ENCODE assay signal across 8 cellular contexts in genomic region chr10:102408728-102409603, GRCh38. TPM values are rescaled to one million over a fixed set of nuclear protein-coding genes. Genes with fewer than 3 reads are reported as not detected.
DNase-seq lines count a peak whose midpoint lies in the region; ATAC-seq and TF ChIP-seq lines count a peak whose summit lies in the region.

No MANE protein-coding gene starts in this region.

- intact Hi-C loops in esophagus squamous epithelium (cut with DNase I): no loop called here

- peak; percentile 74 to 77 for ATAC-seq in activated T-cell treated with anti-CD3 and anti-CD28 coated beads, Interleukin-2, amount 50 U/mL, for 4 hours
- ATAC-seq in GM19455 (IDR thresholded peaks at IDR 0.05; ENCODE audit: unreplicated experiment): no peak

- POLR2A ChIA-PET in AG04449 (lab: Yijun Ruan, JAX): no interaction called here

- H3K9me3 ChIP-seq in MM.1S (replicated peaks; ENCODE audit: insufficient read depth, low read length) (no peaks in the 10 kb centered on the region), esophagus squamous epithelium (no peaks in the 10 kb centered on the region), neural progenitor cell (ENCODE audit: low read depth) (no peaks in the 10 kb centered on the region)

- H3K4me2 ChIP-seq in MM.1S (ENCODE audit: low read depth, low read length) (peak overlapping the region; percentile 59), neural progenitor cell (peak overlapping the region; percentile 76)

- H3K36me3 Mint-ChIP-seq in activated T-cell treated with anti-CD3 and anti-CD28 coated beads, Interleukin-2, amount 50 U/mL, for 4 hours (ENCODE audit: insufficient read depth): no peaks in the 10 kb centered on the region
- H3K36me3 Mint-ChIP-seq in neural progenitor cell: peaks cover 2% of the 10 kb centered on the region

- H3K27me3 ChIP-seq in MM.1S (replicated peaks; ENCODE audit: insufficient read depth, low read length) (peaks cover 68% of the 10 kb centered on the region), esophagus squamous epithelium (peaks cover 7 to 79% (median 32%) of the 10 kb centered on the region in 4 donors), neural progenitor cell (peaks cover 85% of the 10 kb centered on the region)

- H3K4me3 Mint-ChIP-seq in activated T-cell treated with anti-CD3 and anti-CD28 coated beads, Interleukin-2, amount 50 U/mL, for 4 hours: peak overlapping the region; percentile 70
- peak overlapping the region; percentile 81 for H3K4me3 Mint-ChIP-seq in neural progenitor cell

- TF ChIP-seq CTCF in AG04449 (IDR thresholded peaks at IDR 0.05; ENCODE audit: insufficient read depth, low read length, missing control alignments) (no peak), MM.1S (IDR thresholded peaks at IDR 0.05; ENCODE audit: low read length) (no peak), esophagus squamous epithelium (IDR thresholded peaks at IDR 0.05) (no peak), neural progenitor cell (IDR thresholded peaks at IDR 0.05) (no peak)

- H4K20me1 ChIP-seq in MM.1S (ENCODE audit: insufficient read depth, low read length) (no peaks in the 10 kb centered on the region), neural progenitor cell (ENCODE audit: low read depth) (peaks cover 25% of the 10 kb centered on the region)

- no peaks in the 10 kb centered on the region for H3K9me3 Mint-ChIP-seq in activated T-cell treated with anti-CD3 and anti-CD28 coated beads, Interleukin-2, amount 50 U/mL, for 4 hours
- H3K9me3 Mint-ChIP-seq in neural progenitor cell: no peaks in the 10 kb centered on the region

- H3F3A ChIP-seq in MM.1S (ENCODE audit: insufficient read depth, low read length): 0 out of 2 replicates have a peak, but pooled peaks cover 5% of the 10 kb centered on the region
- peaks cover 31% of the 10 kb centered on the region for H3F3A ChIP-seq in neural progenitor cell (ENCODE audit: low read depth)

- TF ChIP-seq POLR2A in esophagus squamous epithelium (IDR thresholded peaks at IDR 0.05): no peak

- H2AFZ ChIP-seq in MM.1S (ENCODE audit: low read length) (no peak overlapping the region), neural progenitor cell (replicated peaks) (no peak overlapping the region)

- H3K4me1 ChIP-seq in MM.1S (ENCODE audit: low read length): no peaks in the 10 kb centered on the region
- peaks cover 11 to 29% (median 13%) of the 10 kb centered on the region in 3 donors for H3K4me1 ChIP-seq in esophagus squamous epithelium
- H3K4me1 ChIP-seq in neural progenitor cell: peaks cover 27% of the 10 kb centered on the region

- H3K9ac ChIP-seq in MM.1S (ENCODE audit: low read length) (no peak overlapping the region), neural progenitor cell (no peak overlapping the region)

- no peaks in the 10 kb centered on the region for H3K79me2 ChIP-seq in MM.1S (ENCODE audit: low read length)
- H3K79me2 ChIP-seq in neural progenitor cell (ENCODE audit: low read depth): no peaks in the 10 kb centered on the region

- H3K4me3 ChIP-seq in AG04449 (ENCODE audit: low read depth, low read length): peak overlapping the region; percentile 52
- no peak overlapping the region for H3K4me3 ChIP-seq in MM.1S (ENCODE audit: low read length)
- H3K4me3 ChIP-seq in esophagus squamous epithelium: peak overlapping the region; percentile 29 to 69 (median 45)
- H3K4me3 ChIP-seq in neural progenitor cell: peak overlapping the region; percentile 41

- H3K27ac ChIP-seq in MM.1S (ENCODE audit: low read length): no peak overlapping the region
- no peak overlapping the region for H3K27ac ChIP-seq in esophagus squamous epithelium
- H3K27ac ChIP-seq in neural progenitor cell: no peak overlapping the region

- no peaks in the 10 kb centered on the region for H3K9me2 ChIP-seq in MM.1S (replicated peaks; ENCODE audit: insufficient read depth, low read length)

- DNase-seq in AG04449 (ENCODE audit: low read depth, low spot score): no peak
- no peak for DNase-seq in MM.1S
- DNase-seq in activated T-cell treated with anti-CD3 and anti-CD28 coated beads, Interleukin-2, amount 50 U/mL, for 4 hours: peak; percentile 79
- no peak for DNase-seq in esophagus squamous epithelium (lab: John Stamatoyannopoulos, UW)
- peak; percentile 79 for DNase-seq in neural progenitor cell (ENCODE audit: low spot score)
- DNase-seq in superior temporal gyrus (ENCODE audit: extremely low spot score): peak; percentile 32
- no peak for DNase-seq in cerebellar cortex (ENCODE audit: low spot score)

- no peaks in the 10 kb centered on the region for H3K36me3 ChIP-seq in MM.1S (replicated peaks; ENCODE audit: insufficient read depth, low read length)
- H3K36me3 ChIP-seq in esophagus squamous epithelium: no peaks in the 10 kb centered on the region
- H3K36me3 ChIP-seq in neural progenitor cell: no peaks in the 10 kb centered on the region

- H3K27ac Mint-ChIP-seq in neural progenitor cell: peak overlapping the region; percentile 20

- H3K27me3 Mint-ChIP-seq in activated T-cell treated with anti-CD3 and anti-CD28 coated beads, Interleukin-2, amount 50 U/mL, for 4 hours (ENCODE audit: low read depth): peaks cover 27% of the 10 kb centered on the region
- peaks cover 32% of the 10 kb centered on the region for H3K27me3 Mint-ChIP-seq in neural progenitor cell (ENCODE audit: insufficient read depth, low read depth)

- WGBS in esophagus squamous epithelium, 2 donors: 0 to 4% methylated on average over 3 to 8 of the region's 103 CpGs

- CTCF ChIA-PET in AG04449 (lab: Yijun Ruan, JAX): interaction anchor here (2.8 to 10.3 kb wide), 3 partner anchors 11 to 178 kb away, joined by 8 to 161 read pairs (median 33); partner anchors contain the start of genes FBXL15 and NFKB2

- peaks cover 29% of the 10 kb centered on the region for H3K4me1 Mint-ChIP-seq in activated T-cell treated with anti-CD3 and anti-CD28 coated beads, Interleukin-2, amount 50 U/mL, for 4 hours (ENCODE audit: low read depth)
- H3K4me1 Mint-ChIP-seq in neural progenitor cell: peaks cover 51% of the 10 kb centered on the region

RNA-seq across cellular contexts. Expression of gene PSD, which starts 9.6 kb away (rescaled TPM):
- 1 to 10 TPM; 2.3 to 4.6 (median 3.7) TPM for total RNA-seq in activated T-cell treated with anti-CD3 and anti-CD28 coated beads, Interleukin-2, amount 50 U/mL, for 4 hours
- total RNA-seq in esophagus squamous epithelium: 1 to 10 TPM in 2 of 4 donors, under 1 TPM in 2; 0.22 to 3.4 (median 0.93) TPM
- total RNA-seq in neural progenitor cell (ENCODE audit: low replicate concordance): 0.09 and 2.8 TPM in 2 replicates

RNA-seq across cellular contexts. Expression of gene FBXL15, which starts 11.7 kb away (rescaled TPM):
- 10 to 100 TPM; 16.5 to 17.7 (median 16.6) TPM for total RNA-seq in activated T-cell treated with anti-CD3 and anti-CD28 coated beads, Interleukin-2, amount 50 U/mL, for 4 hours
- total RNA-seq in esophagus squamous epithelium: 10 to 100 TPM; 10.6 to 20.2 (median 18.8) TPM
- 4.4 and 12.2 TPM in 2 replicates for total RNA-seq in neural progenitor cell (ENCODE audit: low replicate concordance)

RNA-seq across cellular contexts. Expression of gene NFKB2, which starts 13.5 kb away (rescaled TPM):
- total RNA-seq in activated T-cell treated with anti-CD3 and anti-CD28 coated beads, Interleukin-2, amount 50 U/mL, for 4 hours: 100 to 1,000 TPM; 300 to 365 (median 302) TPM
- total RNA-seq in esophagus squamous epithelium: 10 to 100 TPM; 10.7 to 20.2 (median 15.6) TPM
- 4.0 and 14.9 TPM in 2 replicates for total RNA-seq in neural progenitor cell (ENCODE audit: low replicate concordance)

RNA-seq across cellular contexts. Expression of gene CUEDC2, which starts 23.4 kb away (rescaled TPM):
- total RNA-seq in activated T-cell treated with anti-CD3 and anti-CD28 coated beads, Interleukin-2, amount 50 U/mL, for 4 hours: 10 to 100 TPM; 44.3 to 50.6 (median 45.3) TPM
- 10 to 100 TPM; 16.6 to 37.6 (median 27.0) TPM for total RNA-seq in esophagus squamous epithelium
- 64.0 and 97.4 TPM in 2 replicates for total RNA-seq in neural progenitor cell (ENCODE audit: low replicate concordance)

RNA-seq across cellular contexts. Expression of gene C10orf95, which starts 42.4 kb away (rescaled TPM):
- total RNA-seq in activated T-cell treated with anti-CD3 and anti-CD28 coated beads, Interleukin-2, amount 50 U/mL, for 4 hours: under 1 TPM; 0.27 to 0.96 (median 0.45) TPM
- total RNA-seq in esophagus squamous epithelium (1 to 10 TPM in 2 of 4 donors, under 1 TPM in 1, not detected in 1; 0.23 to 1.9 (median 1.1) TPM), neural progenitor cell (ENCODE audit: low replicate concordance) (not detected in 2 replicates)

Comparison
In these comparisons a context has a peak if more than half of its experiments do, and no peak if none do; other contexts are left out.
1. DNase-seq: peak in activated T-cell treated with anti-CD3 and anti-CD28 coated beads, Interleukin-2, amount 50 U/mL, for 4 hours (single experiment), neural progenitor cell (single experiment) and superior temporal gyrus (single experiment); none in AG04449 (single experiment), MM.1S (single experiment), esophagus squamous epithelium (single experiment) and cerebellar cortex (single experiment).
2. RNA of gene NFKB2, which starts 13.5 kb away (total RNA-seq): 300 to 365 TPM in activated T-cell treated with anti-CD3 and anti-CD28 coated beads, Interleukin-2, amount 50 U/mL, for 4 hours; 10.7 to 20.2 TPM in esophagus squamous epithelium and 4.0 to 14.9 TPM in neural progenitor cell; every median in the first group is over 10 times any median in the second.